2 cellular contexts compared by ENCODE assay signal in genomic region chr1:150092180-150092791, GRCh38.
TF ChIP-seq lines count a peak whose summit lies in the region.

No MANE protein-coding gene starts in this region.

TF ChIP-seq in IMR-90, 13 proteins besides CTCF, POLR2A, EP300 and RAD21:
- TF ChIP-seq ELK1 (IDR thresholded peaks at IDR 0.05; ENCODE audit: borderline replicate concordance, low read depth, low read length), result no peak
- TF ChIP-seq CHD1 (IDR thresholded peaks at IDR 0.05; ENCODE audit: low read depth, low read length), result no peak
- TF ChIP-seq MAZ (IDR thresholded peaks at IDR 0.05; ENCODE audit: borderline replicate concordance, low read depth, low read length), result no peak
- TF ChIP-seq RCOR1 (IDR thresholded peaks at IDR 0.05; ENCODE audit: insufficient replicate concordance, low read length), result no peak
- TF ChIP-seq MXI1 (IDR thresholded peaks at IDR 0.05; ENCODE audit: borderline replicate concordance, low read depth, low read length), result no peak
- TF ChIP-seq RFX5 (IDR thresholded peaks at IDR 0.05; ENCODE audit: low read depth, low read length), result no peak
- TF ChIP-seq SMC3 (IDR thresholded peaks at IDR 0.05; ENCODE audit: low read depth, low read length), result no peak
- TF ChIP-seq BHLHE40 (IDR thresholded peaks at IDR 0.05; ENCODE audit: low read depth, low read length), result no peak
- no peak for TF ChIP-seq FOS (IDR thresholded peaks at IDR 0.05; ENCODE audit: low read depth, low read length)
- TF ChIP-seq NFE2L2 (IDR thresholded peaks at IDR 0.05; ENCODE audit: low read depth, low read length), result no peak
- no peak for TF ChIP-seq MAFK (IDR thresholded peaks at IDR 0.05; ENCODE audit: low read depth, low read length)
- no peak for TF ChIP-seq CEBPB (IDR thresholded peaks at IDR 0.05; ENCODE audit: low read depth, low read length)
- TF ChIP-seq USF2 (IDR thresholded peaks at IDR 0.05; ENCODE audit: low read depth, low read length), result no peak

TF ChIP-seq in GM23338, 12 proteins besides CTCF, POLR2A, EP300 and RAD21:
- no peak for TF ChIP-seq ZNF462 (CRISPR knock-in tag; IDR thresholded peaks at IDR 0.05)
- no peak for TF ChIP-seq ZNF114 (CRISPR knock-in tag; IDR thresholded peaks at IDR 0.05)
- TF ChIP-seq NANOG (IDR thresholded peaks at IDR 0.05; ENCODE audit: borderline replicate concordance), result no peak
- no peak for TF ChIP-seq ZNF331 (CRISPR knock-in tag; IDR thresholded peaks at IDR 0.05; ENCODE audit: low read depth)
- TF ChIP-seq EZH2 (IDR thresholded peaks at IDR 0.05; ENCODE audit: low read depth, unreplicated experiment), result no peak
- TF ChIP-seq ETS1 (IDR thresholded peaks at IDR 0.05), result no peak
- TF ChIP-seq EZH2phosphoT487 (IDR thresholded peaks at IDR 0.05; ENCODE audit: unreplicated experiment), result no peak
- TF ChIP-seq CREB1 (CRISPR knock-in tag; IDR thresholded peaks at IDR 0.05; ENCODE audit: low read depth), result no peak
- TF ChIP-seq REST (IDR thresholded peaks at IDR 0.05; ENCODE audit: unreplicated experiment), result no peak
- TF ChIP-seq POLR2AphosphoS5 (IDR thresholded peaks at IDR 0.05; ENCODE audit: low read depth), result no peak
